ENCODE assay signal across 23 cellular contexts in the genomic region with DNA sequence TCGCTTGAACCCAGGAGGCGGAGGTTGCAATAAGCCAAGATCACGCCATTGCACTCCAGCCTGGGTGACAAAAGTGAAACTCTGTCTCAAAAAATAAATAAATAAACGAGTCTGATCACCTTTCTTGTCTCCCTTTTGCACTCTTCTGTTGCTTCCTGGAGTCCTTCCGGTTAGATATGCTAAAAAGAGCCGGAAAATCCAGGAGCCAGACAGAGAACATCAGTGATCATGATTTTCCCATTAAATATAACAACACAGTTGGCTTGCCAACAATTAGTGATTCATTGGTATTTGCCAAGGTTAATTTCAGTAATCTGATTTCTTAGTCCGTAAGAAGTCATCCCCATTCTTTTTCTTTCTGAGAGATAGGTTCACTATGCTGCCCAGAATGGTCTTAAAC. TPM values are rescaled to one million over a fixed set of nuclear protein-coding genes. Genes with fewer than 3 reads are reported as not detected.
"Had no signal": no experiment of that assay in that cellular context is flagged by ENCODE, and none has a peak within 500 bp of the region (broad histone marks: within the 10 kb centered on the region; RNA-seq: fewer than 3 reads in every experiment).

No MANE protein-coding gene starts in this region.

- H3K27me3 ChIP-seq: MG63 had no signal

- H3K4me3 ChIP-seq: MG63 had no signal

- H3K4me2 ChIP-seq: SK-N-SH had no signal

- H3K9me3 ChIP-seq: MG63, SK-N-SH had no signal

- DNase-seq: Karpas-422, KG1, MG63, NCI-H1092, NCI-H1105 treated with DMSO at 0.1 percent for 48 hours, NCI-H1417 treated with DMSO at 0.1 percent for 48 hours, NCI-H146, NCI-H1694 treated with DMSO at 0.1 percent for 48 hours, NCI-H1930, NCI-H2081, NCI-H2107, NCI-H2227 treated with DMSO at 0.1 percent for 48 hours, NCI-H524, NCI-H526 treated with DMSO at 0.1 percent for 48 hours, NCI-H748 treated with DMSO at 0.1 percent for 48 hours, Right ventricle myocardium superior, RPMI8226, SIG-M5, SK-N-SH, SW 1271 had no signal

- H3K9ac ChIP-seq: SK-N-SH had no signal

RNA-seq across cellular contexts. Expression of gene IL17F, which starts 43.9 kb away (rescaled TPM):
- total RNA-seq: HT-29, NCI-H460, Right ventricle myocardium superior, SK-MEL-5 had no signal
- polyA plus RNA-seq: SK-N-SH had no signal
